1 cellular context compared by ENCODE assay signal in the genomic region with DNA sequence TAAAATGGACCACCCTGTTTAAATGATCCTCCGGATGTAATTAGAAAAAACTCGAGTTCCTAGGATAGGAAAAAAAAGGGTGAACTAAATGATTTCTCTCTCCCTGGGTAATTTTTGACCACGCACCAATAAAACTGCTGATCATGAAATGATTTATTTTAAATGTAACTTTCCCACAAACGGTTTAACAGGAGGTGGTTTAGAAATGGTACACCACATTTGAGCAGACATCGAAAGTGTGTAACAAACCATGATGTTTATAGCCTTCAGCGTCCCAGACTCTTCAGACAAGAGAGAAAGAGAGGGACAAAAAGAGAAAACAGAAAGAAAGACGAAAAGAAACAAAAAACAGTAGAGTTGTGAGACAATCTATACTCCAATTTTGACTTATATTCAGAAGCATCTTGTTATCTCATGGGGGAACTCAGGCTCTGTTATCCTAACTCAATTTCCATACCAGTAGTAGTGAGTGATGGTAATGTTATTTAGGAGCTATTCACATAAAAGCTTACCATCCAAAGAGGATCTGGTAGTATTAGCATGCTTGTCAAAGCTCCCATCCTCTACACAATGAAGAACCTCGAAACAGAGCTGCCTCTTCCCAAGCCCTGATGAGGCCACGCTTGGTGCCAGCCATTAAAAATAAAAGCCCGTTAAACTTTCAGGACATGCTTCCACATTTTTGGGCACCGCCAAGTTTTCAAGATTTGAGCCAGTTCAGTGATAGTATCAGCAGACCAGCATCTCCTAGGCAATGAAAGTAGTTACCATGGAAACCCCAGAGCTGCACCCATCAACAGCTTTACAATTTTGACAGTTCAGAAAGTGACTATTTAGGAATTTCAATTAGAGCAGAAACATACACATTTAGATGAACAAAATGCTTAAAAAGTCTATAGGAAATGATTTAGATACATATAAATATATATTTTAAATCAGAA.
TF ChIP-seq lines count a peak whose summit lies in the region.

No MANE protein-coding gene starts in this region.

TF ChIP-seq in neural cell, 6 proteins besides CTCF, POLR2A, EP300 and RAD21:
- no peak for TF ChIP-seq MXI1 (conservative IDR thresholded peaks at IDR 0.05; ENCODE audit: poor library complexity, severe bottlenecking)
- TF ChIP-seq SMC3 (conservative IDR thresholded peaks at IDR 0.05; ENCODE audit: poor library complexity) = no peak
- TF ChIP-seq TAF1 (IDR thresholded peaks at IDR 0.05; ENCODE audit: low read depth) = no peak
- no peak for TF ChIP-seq POLR2AphosphoS5 (IDR thresholded peaks at IDR 0.05)
- no peak for TF ChIP-seq EZH2 (IDR thresholded peaks at IDR 0.05; ENCODE audit: borderline replicate concordance, insufficient read depth, low read length, poor library complexity, severe bottlenecking)
- TF ChIP-seq, protein P1, sequence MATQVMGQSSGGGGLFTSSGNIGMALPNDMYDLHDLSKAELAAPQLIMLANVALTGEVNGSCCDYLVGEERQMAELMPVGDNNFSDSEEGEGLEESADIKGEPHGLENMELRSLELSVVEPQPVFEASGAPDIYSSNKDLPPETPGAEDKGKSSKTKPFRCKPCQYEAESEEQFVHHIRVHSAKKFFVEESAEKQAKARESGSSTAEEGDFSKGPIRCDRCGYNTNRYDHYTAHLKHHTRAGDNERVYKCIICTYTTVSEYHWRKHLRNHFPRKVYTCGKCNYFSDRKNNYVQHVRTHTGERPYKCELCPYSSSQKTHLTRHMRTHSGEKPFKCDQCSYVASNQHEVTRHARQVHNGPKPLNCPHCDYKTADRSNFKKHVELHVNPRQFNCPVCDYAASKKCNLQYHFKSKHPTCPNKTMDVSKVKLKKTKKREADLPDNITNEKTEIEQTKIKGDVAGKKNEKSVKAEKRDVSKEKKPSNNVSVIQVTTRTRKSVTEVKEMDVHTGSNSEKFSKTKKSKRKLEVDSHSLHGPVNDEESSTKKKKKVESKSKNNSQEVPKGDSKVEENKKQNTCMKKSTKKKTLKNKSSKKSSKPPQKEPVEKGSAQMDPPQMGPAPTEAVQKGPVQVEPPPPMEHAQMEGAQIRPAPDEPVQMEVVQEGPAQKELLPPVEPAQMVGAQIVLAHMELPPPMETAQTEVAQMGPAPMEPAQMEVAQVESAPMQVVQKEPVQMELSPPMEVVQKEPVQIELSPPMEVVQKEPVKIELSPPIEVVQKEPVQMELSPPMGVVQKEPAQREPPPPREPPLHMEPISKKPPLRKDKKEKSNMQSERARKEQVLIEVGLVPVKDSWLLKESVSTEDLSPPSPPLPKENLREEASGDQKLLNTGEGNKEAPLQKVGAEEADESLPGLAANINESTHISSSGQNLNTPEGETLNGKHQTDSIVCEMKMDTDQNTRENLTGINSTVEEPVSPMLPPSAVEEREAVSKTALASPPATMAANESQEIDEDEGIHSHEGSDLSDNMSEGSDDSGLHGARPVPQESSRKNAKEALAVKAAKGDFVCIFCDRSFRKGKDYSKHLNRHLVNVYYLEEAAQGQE (IDR thresholded peaks at IDR 0.05; ENCODE audit: borderline replicate concordance) = no peak
